Comparison of ENCODE assay signal across 7 cellular contexts in genomic region chr1:184296466-184297243, GRCh38.
DNase-seq lines count a peak whose midpoint lies in the region; ATAC-seq and TF ChIP-seq lines count a peak whose summit lies in the region.

No MANE protein-coding gene starts in this region.

- H4K20me1 ChIP-seq in Loucy (ENCODE audit: insufficient read depth, low read length, poor library complexity, severe bottlenecking), result no peaks in the 10 kb centered on the region

- in situ Hi-C loops in transverse colon (cut with MboI; ENCODE audit: low pct_ligation_motif_present in 1 of 4, low pct_unique_long_range_greater_than_20kb in 1 of 4, low sequenced_read_pairs in 3 of 4), result no loop called here

- TF ChIP-seq POLR2A in breast epithelium (IDR thresholded peaks at IDR 0.05), result no peak
- TF ChIP-seq POLR2A in transverse colon (IDR thresholded peaks at IDR 0.05), result no peak

- H3K4me2 ChIP-seq in Loucy (ENCODE audit: low read depth, low read length, poor library complexity, severe bottlenecking), result peak overlapping the region; percentile 15

- peak; percentile 75 for ATAC-seq in left lung

- TF ChIP-seq CTCF in Loucy (conservative IDR thresholded peaks at IDR 0.05; ENCODE audit: low read length) (no peak), breast epithelium (IDR thresholded peaks at IDR 0.05) (no peak), left lung (IDR thresholded peaks at IDR 0.05) (no peak), transverse colon (IDR thresholded peaks at IDR 0.05) (no peak)

- H3K27me3 ChIP-seq in Loucy (ENCODE audit: insufficient read depth, low read length, poor library complexity, severe bottlenecking) (no peaks in the 10 kb centered on the region), breast epithelium (no peaks in the 10 kb centered on the region), left lung (no peaks in the 10 kb centered on the region), transverse colon (no peaks in the 10 kb centered on the region)

- H3K4me1 ChIP-seq in Loucy (ENCODE audit: insufficient read depth, low read length, poor library complexity, severe bottlenecking) (peaks cover 8% of the 10 kb centered on the region), breast epithelium (no peaks in the 10 kb centered on the region), left lung (peaks cover 0 to 15% of the 10 kb centered on the region in 2 donors), transverse colon (peaks cover 0 to 32% (median 6%) of the 10 kb centered on the region in 4 donors)

- H3K36me3 ChIP-seq in Loucy (ENCODE audit: insufficient read depth, low read length) (no peaks in the 10 kb centered on the region), breast epithelium (no peaks in the 10 kb centered on the region), left lung (no peaks in the 10 kb centered on the region), transverse colon (no peaks in the 10 kb centered on the region)

- no peak for TF ChIP-seq EP300 in transverse colon (IDR thresholded peaks at IDR 0.05; ENCODE audit: low read depth)

- WGBS in transverse colon (ENCODE audit: low coverage in 1 of 2), 2 donors, result 33 to 52% methylated on average over 8 to 10 of the region's 10 CpGs

- H3K4me3 ChIP-seq in Loucy (ENCODE audit: low read length, poor library complexity, severe bottlenecking) (no peak overlapping the region), breast epithelium (peak overlapping the region in 1 of 3 donors; percentile 6), left lung (no peak overlapping the region), transverse colon (no peak overlapping the region)

- peak overlapping the region; percentile 58 to 84 for H3K27ac ChIP-seq in breast epithelium
- peak overlapping the region; percentile 35 to 46 for H3K27ac ChIP-seq in left lung
- H3K27ac ChIP-seq in transverse colon, result peak overlapping the region; percentile 36 to 67 (median 47)

- H3K9me2 ChIP-seq in Loucy (replicated peaks; ENCODE audit: low read depth, low read length), result no peaks in the 10 kb centered on the region

- DNase-seq in breast epithelium (ENCODE audit: low spot score in 2 of 2) (peak in 1 of 2 donors; percentile 57), left lung (peak in 1 of 2 donors; percentile 67), transverse colon (peak; percentile 73), NCI-H526 treated with DMSO at 0.1 percent for 48 hours (lab: John Stamatoyannopoulos, UW) (no peak), activated gamma-delta T cell (lab: John Stamatoyannopoulos, UW) (no peak), GM19240 (ENCODE audit: insufficient read length, low spot score) (no peak)

- no peak overlapping the region for H3K9ac ChIP-seq in Loucy (ENCODE audit: low read depth, low read length, poor library complexity, severe bottlenecking)

- no peaks in the 10 kb centered on the region for H3F3A ChIP-seq in Loucy (ENCODE audit: low read depth)

- intact Hi-C loops in breast epithelium (cut with DNase I; ENCODE audit: low total_unique reads) (no loop called here), left lung (cut with DNase I) (no loop called here), transverse colon (cut with DNase I; ENCODE audit: low total_unique reads) (no loop called here)

- H3K9me3 ChIP-seq in Loucy (ENCODE audit: insufficient read depth, low read depth, low read length) (no peaks in the 10 kb centered on the region), breast epithelium (no peaks in the 10 kb centered on the region), left lung (no peaks in the 10 kb centered on the region), transverse colon (no peaks in the 10 kb centered on the region)

- no peaks in the 10 kb centered on the region for H3K79me2 ChIP-seq in Loucy (ENCODE audit: insufficient read depth, low read length)

- peak overlapping the region; percentile 47 for H2AFZ ChIP-seq in Loucy (ENCODE audit: low read length)
